Comparison of ENCODE assay signal across 8 cellular contexts in genomic region chr3:156291269-156292123, GRCh38.
DNase-seq lines count a peak whose midpoint lies in the region; ATAC-seq and TF ChIP-seq lines count a peak whose summit lies in the region.

No MANE protein-coding gene starts in this region.

- in situ Hi-C loops in astrocyte of the spinal cord (cut with HindIII; ENCODE audit: low sequenced_read_pairs), result no loop called here

- H3K27me3 Mint-ChIP-seq in CD4-positive, CD25-positive, alpha-beta regulatory T cell, result peaks cover 63% of the 10 kb centered on the region

- no peaks in the 10 kb centered on the region for H3K9me3 ChIP-seq in CD4-positive, CD25-positive, alpha-beta regulatory T cell (ENCODE audit: control insufficient read depth in 2 of 2, low read length in 2 of 2)

- no peaks in the 10 kb centered on the region for H3K9me3 Mint-ChIP-seq in CD4-positive, CD25-positive, alpha-beta regulatory T cell

- H3K27me3 ChIP-seq in CD4-positive, CD25-positive, alpha-beta regulatory T cell (ENCODE audit: control insufficient read depth, insufficient read depth, low read length), result peaks cover 36% of the 10 kb centered on the region

- no peak overlapping the region for H3K27ac Mint-ChIP-seq in CD4-positive, CD25-positive, alpha-beta regulatory T cell

- no peaks in the 10 kb centered on the region for H3K36me3 ChIP-seq in CD4-positive, CD25-positive, alpha-beta regulatory T cell (ENCODE audit: control insufficient read depth, insufficient read depth, low read length)

- H3K36me3 Mint-ChIP-seq in CD4-positive, CD25-positive, alpha-beta regulatory T cell, result no peaks in the 10 kb centered on the region

- peak; percentile 36 to 39 for ATAC-seq in CD4-positive, CD25-positive, alpha-beta regulatory T cell (ENCODE audit: low read depth in 2 of 2)
- ATAC-seq in stimulated activated naive CD8-positive, alpha-beta T cell treated with anti-CD3 and anti-CD28 coated beads, Interleukin-15, Interleukin-2, amounts not matched to agents 100 U/mL and 50 U/mL, for 24 hours, result peak; percentile 33
- ATAC-seq in GM18520 (IDR thresholded peaks at IDR 0.05; ENCODE audit: unreplicated experiment) (no peak), GM18873 (IDR thresholded peaks at IDR 0.05; ENCODE audit: low FRiP score, unreplicated experiment) (no peak), HG02973 (IDR thresholded peaks at IDR 0.05; ENCODE audit: unreplicated experiment) (no peak)

- no peak overlapping the region for H3K4me3 Mint-ChIP-seq in CD4-positive, CD25-positive, alpha-beta regulatory T cell

- H3K4me1 ChIP-seq in CD4-positive, CD25-positive, alpha-beta regulatory T cell (ENCODE audit: control insufficient read depth, insufficient read depth, low read length, poor library complexity, severe bottlenecking), result peaks cover 5% of the 10 kb centered on the region

- TF ChIP-seq CTCF in astrocyte of the spinal cord (IDR thresholded peaks at IDR 0.05; ENCODE audit: low read depth, low read length), result no peak

- H3K4me1 Mint-ChIP-seq in CD4-positive, CD25-positive, alpha-beta regulatory T cell, result peaks cover 0 to 6% (median 0%) of the 10 kb centered on the region in 4 donors

- H3K27ac ChIP-seq in CD4-positive, CD25-positive, alpha-beta regulatory T cell (ENCODE audit: insufficient read depth, low read length, poor library complexity, severe bottlenecking), result no peak overlapping the region

- no peak overlapping the region for H3K4me3 ChIP-seq in CD4-positive, CD25-positive, alpha-beta regulatory T cell (ENCODE audit: low read depth, low read length)
- H3K4me3 ChIP-seq in astrocyte of the spinal cord (ENCODE audit: low read depth, low read length), result peak overlapping the region; percentile 26

- DNase-seq in CD4-positive, CD25-positive, alpha-beta regulatory T cell, result peak in 1 of 3 donors; percentile 5
- DNase-seq in HT1080 (ENCODE audit: low read depth), result peak; percentile 21
- DNase-seq in astrocyte of the spinal cord (ENCODE audit: low read depth, low spot score), result no peak
- DNase-seq in iPS-NIHi11 (ENCODE audit: low spot score), result peak; percentile 57
- DNase-seq in stimulated activated naive CD8-positive, alpha-beta T cell treated with anti-CD3 and anti-CD28 coated beads, Interleukin-15, Interleukin-2, amounts not matched to agents 100 U/mL and 50 U/mL, for 24 hours, result peak; percentile 11

Comparison
In these comparisons a context has a peak if more than half of its experiments do, and no peak if none do; other contexts are left out.
1. ATAC-seq: peak in CD4-positive, CD25-positive, alpha-beta regulatory T cell (2 of 2) and stimulated activated naive CD8-positive, alpha-beta T cell treated with anti-CD3 and anti-CD28 coated beads, Interleukin-15, Interleukin-2, amounts not matched to agents 100 U/mL and 50 U/mL, for 24 hours (single experiment); none in GM18520 (single experiment), GM18873 (single experiment) and HG02973 (single experiment).